Comparison of ENCODE assay signal across 8 cellular contexts in the genomic region with DNA sequence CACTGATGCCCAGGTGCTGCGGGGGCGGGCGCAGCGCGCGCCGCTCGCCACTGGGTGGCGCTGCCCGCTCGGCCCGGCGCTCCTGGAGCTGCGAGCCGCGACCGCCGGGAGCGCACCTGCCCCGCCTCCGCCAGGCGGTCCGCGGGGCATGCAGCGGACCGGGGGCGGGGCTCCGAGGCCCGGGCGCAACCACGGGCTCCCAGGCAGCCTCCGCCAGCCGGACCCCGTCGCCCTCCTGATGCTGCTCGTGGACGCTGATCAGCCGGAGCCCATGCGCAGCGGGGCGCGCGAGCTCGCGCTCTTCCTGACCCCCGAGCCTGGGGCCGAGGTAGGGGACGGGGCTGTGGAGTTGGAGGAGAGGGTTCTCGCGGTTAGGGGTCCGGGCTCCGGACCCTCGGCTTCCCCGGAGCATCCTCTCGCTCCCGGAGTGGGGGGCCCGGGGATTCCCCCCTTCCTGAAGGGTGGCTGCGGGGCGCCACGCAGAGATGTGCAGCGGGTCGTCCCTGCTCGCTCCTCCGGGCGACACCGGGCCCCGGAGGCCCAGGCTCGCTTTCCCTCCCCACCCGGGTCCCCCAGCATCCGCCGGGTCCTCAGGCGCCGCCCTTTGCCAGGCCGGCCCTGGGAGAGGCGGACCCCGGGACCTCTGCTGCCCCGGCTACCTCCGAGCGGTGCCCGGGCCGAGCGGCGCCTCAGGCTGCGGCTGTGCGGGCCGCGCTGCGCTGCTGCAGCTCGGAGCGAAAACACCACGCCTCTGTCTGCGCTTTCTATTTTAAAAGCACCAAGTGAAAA. TPM values are rescaled to one million over a fixed set of nuclear protein-coding genes. Genes with fewer than 3 reads are reported as not detected.
DNase-seq lines count a peak whose midpoint lies in the region; ATAC-seq, FAIRE-seq and TF ChIP-seq lines count a peak whose summit lies in the region.

A gene with protein sequence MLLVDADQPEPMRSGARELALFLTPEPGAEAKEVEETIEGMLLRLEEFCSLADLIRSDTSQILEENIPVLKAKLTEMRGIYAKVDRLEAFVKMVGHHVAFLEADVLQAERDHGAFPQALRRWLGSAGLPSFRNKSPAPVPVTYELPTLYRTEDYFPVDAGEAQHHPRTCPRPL (plus strand): TSS at position 216 of the 789 bp plus-strand sequence. CDS start 23 bp downstream, at position 239.

- H3K27ac ChIP-seq in pancreas (peak within 1 kb of the TSS in 3 of 4 donors; percentile 16 to 46 (median 33)), thyroid gland (peak within 1 kb of the TSS; percentile 74 to 81 (median 78))

- H3K4me3 ChIP-seq in pancreas (peak within 1 kb of the TSS; percentile 40 to 76 (median 72)), thyroid gland (replicated peaks in 1 of 3) (peak within 1 kb of the TSS; percentile 70 to 90 (median 80))

- intact Hi-C loops in activated naive CD4-positive, alpha-beta T cell treated with anti-CD3 and anti-CD28 coated beads for 36 hours (cut with micrococcal nuclease) = loop anchor here (1.0 to 5.0 kb wide), 8 partner anchors 9 to 511 kb away; a partner anchor contains a TSS
- intact Hi-C loops in pancreas (cut with DNase I) (loop anchor here in 2 of 3 donors (10.0 kb wide), 4 partner anchors 110 to 510 kb away; no protein-coding TSS in a partner anchor), thyroid gland (cut with DNase I) (loop anchor here (5.0 kb wide), 1 partner anchor 132 kb away; no protein-coding TSS in a partner anchor)

- peak; percentile 73 to 94 (median 80) for TF ChIP-seq CTCF in pancreas (IDR thresholded peaks at IDR 0.05)
- TF ChIP-seq CTCF in thyroid gland (IDR thresholded peaks at IDR 0.05) = peak in 4 of 6 experiments; percentile 65 to 100 (median 99)

- H3K27me3 Mint-ChIP-seq in activated naive CD4-positive, alpha-beta T cell treated with anti-CD3 and anti-CD28 coated beads for 36 hours (ENCODE audit: low read depth) = no peaks in the 10 kb centered on the region

- H3K4me3 Mint-ChIP-seq in activated naive CD4-positive, alpha-beta T cell treated with anti-CD3 and anti-CD28 coated beads for 36 hours = peak within 1 kb of the TSS; percentile 72

- peak within 1 kb of the TSS; percentile 41 for H3K27ac Mint-ChIP-seq in activated naive CD4-positive, alpha-beta T cell treated with anti-CD3 and anti-CD28 coated beads for 36 hours

- WGBS in pancreas, 2 donors = 1 to 2% methylated on average over 64 to 92 of the region's 92 CpGs
- WGBS in thyroid gland, 2 donors = 0 to 1% methylated on average over 3 to 11 of the region's 92 CpGs

- ATAC-seq in GM21515 (IDR thresholded peaks at IDR 0.05; ENCODE audit: unreplicated experiment) (peak; percentile 63), pancreas (peak; percentile 87 to 91 (median 90))

- no peaks in the 10 kb centered on the region for H3K9me3 Mint-ChIP-seq in activated naive CD4-positive, alpha-beta T cell treated with anti-CD3 and anti-CD28 coated beads for 36 hours

- H3K36me3 Mint-ChIP-seq in activated naive CD4-positive, alpha-beta T cell treated with anti-CD3 and anti-CD28 coated beads for 36 hours (ENCODE audit: low read depth) = no peaks in the 10 kb centered on the region

- FAIRE-seq in pancreas (lab: Jason Lieb, UNC) = no peak

- in situ Hi-C loops in SK-MEL-5 (cut with HindIII; ENCODE audit: low pct_unique_long_range_greater_than_20kb, low sequenced_read_pairs) = no loop called here

- H3K9me3 ChIP-seq in pancreas (no peaks in the 10 kb centered on the region), thyroid gland (no peaks in the 10 kb centered on the region)

- H3K27me3 ChIP-seq in pancreas = no peaks in the 10 kb centered on the region
- no peaks in the 10 kb centered on the region for H3K27me3 ChIP-seq in thyroid gland

- TF ChIP-seq POLR2A in thyroid gland (IDR thresholded peaks at IDR 0.05) = peak in 1 of 2 donors; percentile 48

- CTCF ChIA-PET in activated naive CD4-positive, alpha-beta T cell treated with anti-CD3 and anti-CD28 coated beads for 36 hours (lab: Charles Lee) = interaction anchor here (0.5 to 3.6 kb wide), 39 partner anchors 8 to 865 kb away, joined by 3 to 79 read pairs (median 4); a partner anchor contains a TSS

- H3K4me1 ChIP-seq in pancreas (peaks cover 0 to 7% (median 4%) of the 10 kb centered on the region in 3 donors), thyroid gland (peaks cover 4 to 36% of the 10 kb centered on the region in 2 donors)

- H3K4me1 Mint-ChIP-seq in activated naive CD4-positive, alpha-beta T cell treated with anti-CD3 and anti-CD28 coated beads for 36 hours (ENCODE audit: low read depth) = peaks cover 19% of the 10 kb centered on the region

- DNase-seq in DMS79 treated with DMSO at 0.1 percent for 48 hours (lab: John Stamatoyannopoulos, UW) = peak; percentile 53
- peak; percentile 93 for DNase-seq in HuH-7 (ENCODE audit: low spot score)
- peak; percentile 77 for DNase-seq in SK-MEL-5 (ENCODE audit: low read depth, low spot score)
- peak; percentile 84 for DNase-seq in activated naive CD4-positive, alpha-beta T cell treated with anti-CD3 and anti-CD28 coated beads for 36 hours
- peak; percentile 94 for DNase-seq in glomerular visceral epithelial cell (ENCODE audit: extremely low spot score)
- peak in 5 of 6 donors; percentile 82 to 92 (median 90) for DNase-seq in pancreas
- peak; percentile 75 to 78 for DNase-seq in thyroid gland

- H3K36me3 ChIP-seq in pancreas = no peaks in the 10 kb centered on the region
- no peaks in the 10 kb centered on the region for H3K36me3 ChIP-seq in thyroid gland

RNA-seq across cellular contexts. Expression of the gene that starts here (rescaled TPM):
- total RNA-seq in SK-MEL-5 (2014; rRNA removed; shearing (Covaris generic)) = 4.4 and 7.0 TPM in 2 replicates
- 4.6 and 6.7 TPM in 2 replicates for polyA plus RNA-seq in SK-MEL-5 (2015; cell fraction: cytosol; rRNA removed)
- polyA plus RNA-seq in SK-MEL-5 (2015; cell fraction: nucleus; rRNA removed) = 1.6 and 1.9 TPM in 2 replicates
- total RNA-seq in activated naive CD4-positive, alpha-beta T cell treated with anti-CD3 and anti-CD28 coated beads for 36 hours = 10 to 100 TPM; 15.7 to 16.6 TPM
- total RNA-seq in pancreas = 1 to 10 TPM in 5 of 6 donors, under 1 TPM in 1; 0.85 to 1.9 (median 1.7) TPM
- polyA plus RNA-seq in pancreas = 1 to 10 TPM; 2.0 to 4.8 TPM
- 10 to 100 TPM in 3 of 4 donors, 1 to 10 TPM in 1; 6.6 to 15.7 (median 13.1) TPM for total RNA-seq in thyroid gland

Comparison
In these comparisons a context has a peak if more than half of its experiments do, and no peak if none do; other contexts are left out.
1. Peak in every context shown above with its lines: DNase-seq, ATAC-seq, H3K4me3 ChIP-seq and H3K27ac ChIP-seq.